In the genomic region with DNA sequence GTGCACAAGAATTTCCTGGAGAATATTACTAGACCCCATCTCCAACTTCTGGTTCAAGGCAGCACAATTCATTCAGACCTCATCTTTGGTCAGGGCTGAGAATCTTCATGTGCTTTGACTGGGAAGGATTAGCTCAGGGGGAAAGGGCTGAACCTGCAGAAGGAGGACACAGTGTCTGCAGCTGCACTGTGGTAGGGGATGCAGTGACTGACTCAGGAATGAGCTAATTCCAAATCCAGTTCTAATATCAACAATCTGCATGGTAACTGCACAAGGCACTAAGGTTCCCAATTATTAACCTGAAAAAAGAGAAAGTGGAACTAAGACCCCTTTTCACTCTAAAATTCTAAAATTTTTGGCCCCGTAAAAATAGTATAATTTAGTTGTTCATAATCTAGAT, we compare ENCODE assay signal across 21 cellular contexts.
"Had no signal": no experiment of that assay in that cellular context is flagged by ENCODE, and none has a peak within 500 bp of the region (broad histone marks: within the 10 kb centered on the region; RNA-seq: fewer than 3 reads in every experiment).

No MANE protein-coding gene starts in this region.

- H3K27ac ChIP-seq: breast epithelium, colonic mucosa, epithelial cell of prostate, sigmoid colon, WERI-Rb-1 had no signal

- DNase-seq: activated CD4-positive, alpha-beta T cell treated with anti-CD3 and anti-CD28 coated beads, Interleukin-2, amount 10 ng/mL, durations not matched to agents 7 days and 5 days; activated CD4-positive, CD25-positive, alpha-beta regulatory T cell treated with anti-CD3 and anti-CD28 coated beads, Interleukin-2, amount 50 U/mL, for 72 hours; activated CD8-positive, alpha-beta memory T cell treated with anti-CD3 and anti-CD28 coated beads, Interleukin-2, amount 10 ng/mL, durations not matched to agents 7 days and 5 days; activated CD8-positive, alpha-beta T cell treated with anti-CD3 and anti-CD28 coated beads for 36 hours; activated gamma-delta T cell treated with Interleukin-2 at 50 U/mL for 16 hours; colonic mucosa; endodermal cell; left ventricle myocardium superior; midbrain; natural killer cell; retina; sigmoid colon; stimulated activated CD4-positive, alpha-beta T cell treated with anti-CD3 and anti-CD28 coated beads, Interleukin-2, amount 100 ng/mL, for 48 hours; stimulated activated CD8-positive, alpha-beta memory T cell treated with anti-CD3 and anti-CD28 coated beads, Interleukin-4, amount 100 ng/mL, for 48 hours; stimulated activated naive B cell treated with anti-CD40 and anti-IgM and Interleukin-4, amounts not matched to agents 10 μg/mL and 1 μg/mL and 100 μg/mL, for 72 hours; SW 1271; T-helper 17 cell; WERI-Rb-1 had no signal

- H3K27me3 ChIP-seq: breast epithelium, colonic mucosa, sigmoid colon had no signal

- H3K4me1 ChIP-seq: breast epithelium, colonic mucosa had no signal

- H3K4me3 ChIP-seq: breast epithelium, colonic mucosa, sigmoid colon, smooth muscle cell had no signal

- H3K4me2 ChIP-seq: smooth muscle cell had no signal

- H3K36me3 ChIP-seq: breast epithelium, colonic mucosa, sigmoid colon had no signal

- H3K9me3 ChIP-seq: breast epithelium, colonic mucosa, sigmoid colon had no signal
